23 cellular contexts compared by ENCODE assay signal in genomic region chr1:85473390-85473789, GRCh38. TPM values are rescaled to one million over a fixed set of nuclear protein-coding genes. Genes with fewer than 3 reads are reported as not detected.
DNase-seq lines count a peak whose midpoint lies in the region; TF ChIP-seq lines count a peak whose summit lies in the region.
"Had no signal": no experiment of that assay in that cellular context is flagged by ENCODE, and none has a peak within 500 bp of the region (broad histone marks: within the 10 kb centered on the region; RNA-seq: fewer than 3 reads in every experiment).

No MANE protein-coding gene starts in this region.

- H3K4me1 Mint-ChIP-seq in HFFc6 (ENCODE audit: low read depth) = peaks cover 51% of the 10 kb centered on the region
- H3K4me1 Mint-ChIP-seq: activated CD4-positive, alpha-beta T cell treated with anti-CD3 and anti-CD28 coated beads for 36 hours; CD8-positive, alpha-beta memory T cell; nephron had no signal

- DNase-seq in HFFc6 = no peak
- DNase-seq in T1000 (lab: John Stamatoyannopoulos, UW) = peak; percentile 7
- DNase-seq in fibroblast of mammary gland (ENCODE audit: low read depth) = peak; percentile 56
- DNase-seq in renal cortical epithelial cell (ENCODE audit: low read depth) = peak; percentile 88
- DNase-seq in posterior cingulate gyrus = no peak
- DNase-seq in HuH-7.5 (ENCODE audit: low spot score) = no peak
- no peak for DNase-seq in stimulated activated CD4-positive, alpha-beta T cell treated with anti-CD3 and anti-CD28 coated beads, Interleukin-4, amount 100 ng/mL, for 1 hour
- DNase-seq: activated CD4-positive, alpha-beta T cell treated with anti-CD3 and anti-CD28 coated beads for 36 hours; AML-193; CD8-positive, alpha-beta memory T cell; colonic mucosa; DMS53; endodermal cell; NCI-H1436; NCI-H524 treated with DMSO at 0.1 percent for 48 hours; stimulated activated naive CD8-positive, alpha-beta T cell treated with anti-CD3 and anti-CD28 coated beads, Interleukin-15, Interleukin-2, amounts not matched to agents 100 U/mL and 50 U/mL, for 24 hours; SW 1271; thyroid gland had no signal

- peak overlapping the region; percentile 51 for H3K27ac Mint-ChIP-seq in HFFc6
- H3K27ac Mint-ChIP-seq: activated CD4-positive, alpha-beta T cell treated with anti-CD3 and anti-CD28 coated beads for 36 hours; activated naive CD4-positive, alpha-beta T cell treated with anti-CD3 and anti-CD28 coated beads, Interleukin-2, amount 50 U/mL, for 72 hours; CD8-positive, alpha-beta memory T cell; endodermal cell; nephron had no signal

- H3K27me3 Mint-ChIP-seq in HFFc6 (ENCODE audit: insufficient read depth) = peaks cover 44% of the 10 kb centered on the region

- no peak overlapping the region for H3K4me3 ChIP-seq in fibroblast of mammary gland (ENCODE audit: control insufficient read depth, low read depth, low read length)
- H3K4me3 ChIP-seq: colonic mucosa, gastroesophageal sphincter, prostate gland, skin epidermis, thyroid gland had no signal

- no peak for TF ChIP-seq CTCF in HFFc6 (IDR thresholded peaks at IDR 0.05)
- TF ChIP-seq CTCF in fibroblast of mammary gland (conservative IDR thresholded peaks at IDR 0.05; ENCODE audit: control insufficient read depth, insufficient read depth, low read depth, low read length) = no peak

- peaks cover 77% of the 10 kb centered on the region for H3K36me3 Mint-ChIP-seq in HFFc6 (ENCODE audit: low read depth)
- H3K36me3 Mint-ChIP-seq: activated naive CD4-positive, alpha-beta T cell treated with anti-CD3 and anti-CD28 coated beads, Interleukin-2, amount 50 U/mL, for 72 hours; CD8-positive, alpha-beta memory T cell had no signal

- peak overlapping the region; percentile 45 for H3K4me3 Mint-ChIP-seq in HFFc6
- H3K4me3 Mint-ChIP-seq: activated CD4-positive, alpha-beta T cell treated with anti-CD3 and anti-CD28 coated beads for 36 hours; CD8-positive, alpha-beta memory T cell; endodermal cell; nephron had no signal

- intact Hi-C loops in posterior cingulate gyrus (cut with DNase I) = no loop called here

- H3K9me3 Mint-ChIP-seq in HFFc6 = peaks cover 14% of the 10 kb centered on the region; the same call in 1 of the 2 replicates
- H3K9me3 Mint-ChIP-seq: endodermal cell, nephron had no signal

RNA-seq across cellular contexts. Expression of gene DDAH1, which starts 8.4 kb away (rescaled TPM):
- total RNA-seq in HFFc6 (2021; fragmentation: NEBNext Ultra II Directional; extraction: Animal tissue kit (Norgen Biotek cat#: 25700)) = 100 to 1,000 TPM; 235 to 320 (median 277) TPM
- total RNA-seq in renal cortical epithelial cell = 37.9 and 56.7 TPM in 2 replicates
- total RNA-seq: activated naive CD4-positive, alpha-beta T cell treated with anti-CD3 and anti-CD28 coated beads, Interleukin-2, amount 50 U/mL, for 72 hours; CD8-positive, alpha-beta memory T cell had no signal

Comparison
In these comparisons a context has a peak if more than half of its experiments do, and no peak if none do; other contexts are left out.
1. DNase-seq: peak in T1000 (single experiment), fibroblast of mammary gland (single experiment) and renal cortical epithelial cell (single experiment); none in HFFc6 (single experiment), posterior cingulate gyrus (0 of 10), HuH-7.5 (single experiment) and stimulated activated CD4-positive, alpha-beta T cell treated with anti-CD3 and anti-CD28 coated beads, Interleukin-4, amount 100 ng/mL, for 1 hour (single experiment).